Comparison of ENCODE assay signal across 18 cellular contexts in genomic region chr3:153219147-153219546, GRCh38. TPM values are rescaled to one million over a fixed set of nuclear protein-coding genes. Genes with fewer than 3 reads are reported as not detected.
DNase-seq lines count a peak whose midpoint lies in the region; FAIRE-seq and TF ChIP-seq lines count a peak whose summit lies in the region.
"Had no signal": no experiment of that assay in that cellular context is flagged by ENCODE, and none has a peak within 500 bp of the region (broad histone marks: within the 10 kb centered on the region; RNA-seq: fewer than 3 reads in every experiment).

No MANE protein-coding gene starts in this region.

- H3K4me3 ChIP-seq in osteoblast (ENCODE audit: insufficient read depth, low read length) (no peak overlapping the region), kidney (ENCODE audit: low read length in 2 of 2) (no peak overlapping the region)

- H3K4ac ChIP-seq in H9 (ENCODE audit: low read depth, low read length) = no peak overlapping the region

- peaks cover 60% of the 10 kb centered on the region for H3K4me1 Mint-ChIP-seq in T-helper 2 cell treated with Interferon-gamma antibody and Interleukin-4, amounts not matched to agents 5 μg/mL and 100 μg/mL, for 36 hours (ENCODE audit: low read depth)
- peaks cover 11 to 17% of the 10 kb centered on the region in 2 experiments for H3K4me1 Mint-ChIP-seq in H9

- no peaks in the 10 kb centered on the region for H3K79me2 ChIP-seq in osteoblast (ENCODE audit: insufficient read depth, low read length)
- H3K79me2 ChIP-seq in H9 (ENCODE audit: insufficient read depth, low read length) = no peaks in the 10 kb centered on the region

- no peaks in the 10 kb centered on the region for H3K36me3 ChIP-seq in osteoblast (ENCODE audit: insufficient read depth, low read length)
- no peaks in the 10 kb centered on the region for H3K36me3 ChIP-seq in kidney (ENCODE audit: control insufficient read depth in 1 of 2, insufficient read depth in 2 of 2, low read length in 2 of 2)

- no peak overlapping the region for H3K18ac ChIP-seq in H9 (ENCODE audit: insufficient read length, low read depth, low read length)

- DNase-seq in T-helper 2 cell treated with Interferon-gamma antibody and Interleukin-4, amounts not matched to agents 5 μg/mL and 100 μg/mL, for 36 hours (ENCODE audit: low spot score) = no peak
- DNase-seq in T-helper 2 cell (no peak), M059J (ENCODE audit: low read depth) (peak; percentile 51), epithelial cell of prostate (ENCODE audit: low read depth, low spot score) (no peak), osteoblast (ENCODE audit: insufficient read length, low spot score, missing footprints) (peak; percentile 45), GM19240 (ENCODE audit: insufficient read length, low spot score) (no peak), H9 (no peak), kidney (no peak)
- DNase-seq: Calu3, left colon, NCI-H2081 treated with DMSO at 0.1 percent for 48 hours, NCI-H748 treated with DMSO at 0.1 percent for 48 hours, SW 1271 had no signal

- no peak overlapping the region for H2BK12ac ChIP-seq in H9 (ENCODE audit: insufficient read length, low read depth, low read length)

- no peak overlapping the region for H2BK15ac ChIP-seq in H9 (ENCODE audit: low read depth, low read length)

- no peak overlapping the region for H3T11ph ChIP-seq in H9 (ENCODE audit: low read length)

- H3K27me3 Mint-ChIP-seq in T-helper 2 cell treated with Interferon-gamma antibody and Interleukin-4, amounts not matched to agents 5 μg/mL and 100 μg/mL, for 36 hours (ENCODE audit: low read depth) = no peaks in the 10 kb centered on the region
- no peaks in the 10 kb centered on the region for H3K27me3 Mint-ChIP-seq in H9 (ENCODE audit: low read depth)

- H2AFZ ChIP-seq in osteoblast (ENCODE audit: low read length) = no peak overlapping the region
- no peak overlapping the region for H2AFZ ChIP-seq in H9 (ENCODE audit: low read length)

- WGBS in H9 (ENCODE audit: extremely low coverage, insufficient read length, low lambda C conversion rate) = no CpG with 5 or more reads among the region's 2 CpGs

- H3K9ac ChIP-seq in H9 (ENCODE audit: extremely low read depth, insufficient read length, low read length) (no peak overlapping the region), kidney (ENCODE audit: low read length in 2 of 2) (no peak overlapping the region)

- H3K56ac ChIP-seq in H9 (ENCODE audit: insufficient read length, low read depth, low read length) = no peak overlapping the region

- no peaks in the 10 kb centered on the region for H3K23me2 ChIP-seq in H9 (ENCODE audit: insufficient read length, low read depth, low read length, poor library complexity, severe bottlenecking)

- no peaks in the 10 kb centered on the region for H3K79me1 ChIP-seq in H9 (ENCODE audit: insufficient read depth, low read depth, low read length, poor library complexity, severe bottlenecking)

- H2BK5ac ChIP-seq in H9 (ENCODE audit: insufficient read length, low read length) = no peak overlapping the region

- no peak for FAIRE-seq in kidney (lab: Jason Lieb, UNC)
- FAIRE-seq: A204.1, endothelial cell of umbilical vein, GM18507, HTR-8/SVneo, RCC 7860 had no signal

- H4K20me1 ChIP-seq in osteoblast (ENCODE audit: insufficient read depth, low read length) (no peaks in the 10 kb centered on the region), H9 (ENCODE audit: control insufficient read depth, insufficient read depth, insufficient read length) (no peaks in the 10 kb centered on the region)

- peaks cover 17% of the 10 kb centered on the region for H3K9me3 Mint-ChIP-seq in T-helper 2 cell treated with Interferon-gamma antibody and Interleukin-4, amounts not matched to agents 5 μg/mL and 100 μg/mL, for 36 hours
- no peaks in the 10 kb centered on the region for H3K9me3 Mint-ChIP-seq in H9

- no peak overlapping the region for H3K23ac ChIP-seq in H9 (ENCODE audit: insufficient read length, low read depth, low read length)

- no peak overlapping the region for H2BK20ac ChIP-seq in H9 (ENCODE audit: low read depth, low read length, poor library complexity, severe bottlenecking)

- H3K4me2 ChIP-seq in osteoblast (ENCODE audit: insufficient read depth, low read length) (no peak overlapping the region), H9 (ENCODE audit: insufficient read depth, insufficient read length, low read length) (no peak overlapping the region)

- H3K9me3 ChIP-seq in osteoblast (ENCODE audit: low read depth, low read length) (no peaks in the 10 kb centered on the region), H9 (ENCODE audit: control insufficient read depth, low read depth, low read length) (no peaks in the 10 kb centered on the region), kidney (ENCODE audit: control insufficient read depth in 1 of 2, low read length in 2 of 2) (no peaks in the 10 kb centered on the region)

- no peak overlapping the region for H2BK120ac ChIP-seq in H9 (ENCODE audit: low read depth, low read length, poor library complexity, severe bottlenecking)

- H3K4me3 Mint-ChIP-seq in T-helper 2 cell treated with Interferon-gamma antibody and Interleukin-4, amounts not matched to agents 5 μg/mL and 100 μg/mL, for 36 hours = no peak overlapping the region
- no peak overlapping the region for H3K4me3 Mint-ChIP-seq in H9

- H3K27me3 ChIP-seq in osteoblast (ENCODE audit: insufficient read depth, low read length) = no peaks in the 10 kb centered on the region
- no peaks in the 10 kb centered on the region for H3K27me3 ChIP-seq in H9 (ENCODE audit: insufficient read depth, low read length)

- TF ChIP-seq CTCF in osteoblast (IDR thresholded peaks at IDR 0.05; ENCODE audit: extremely low read depth, low read depth, low read length) (no peak), H9 (conservative IDR thresholded peaks at IDR 0.05) (no peak), kidney (IDR thresholded peaks at IDR 0.05; ENCODE audit: borderline replicate concordance, extremely low read depth, insufficient read depth) (no peak)

- no peak overlapping the region for H2AK5ac ChIP-seq in H9 (ENCODE audit: insufficient read length, low read length)

- H4K5ac ChIP-seq in H9 (ENCODE audit: insufficient read length, low read depth, low read length) = no peak overlapping the region

- peak overlapping the region; percentile 9 for H3K27ac Mint-ChIP-seq in T-helper 2 cell treated with Interferon-gamma antibody and Interleukin-4, amounts not matched to agents 5 μg/mL and 100 μg/mL, for 36 hours
- H3K27ac Mint-ChIP-seq in H9 = no peak overlapping the region

- H3K36me3 Mint-ChIP-seq in T-helper 2 cell treated with Interferon-gamma antibody and Interleukin-4, amounts not matched to agents 5 μg/mL and 100 μg/mL, for 36 hours (ENCODE audit: low read depth) = peaks cover 20% of the 10 kb centered on the region
- no peaks in the 10 kb centered on the region for H3K36me3 Mint-ChIP-seq in H9 (ENCODE audit: insufficient read depth in 1 of 3, low read depth in 3 of 3)

- no peak overlapping the region for H4K8ac ChIP-seq in H9 (replicated peaks; ENCODE audit: insufficient read length, low read depth, low read length)

- H3K27ac ChIP-seq in epithelial cell of prostate (peak overlapping the region; percentile 12), osteoblast (ENCODE audit: low read depth, low read length) (no peak overlapping the region), H9 (ENCODE audit: insufficient read length, low read depth, low read length) (no peak overlapping the region), kidney (ENCODE audit: low read depth in 2 of 2, low read length in 2 of 2) (no peak overlapping the region)

- H4K91ac ChIP-seq in H9 (ENCODE audit: insufficient read length, low read depth, low read length) = no peak overlapping the region

- H3K14ac ChIP-seq in H9 (ENCODE audit: insufficient read depth, low read length) = no peak overlapping the region

- H3K4me1 ChIP-seq in osteoblast (ENCODE audit: insufficient read depth, low read length) = peaks cover 30% of the 10 kb centered on the region
- H3K4me1 ChIP-seq in H9 (ENCODE audit: insufficient read depth, low read length) = no peaks in the 10 kb centered on the region; the same call in 1 of the 2 replicates
- H3K4me1 ChIP-seq in kidney (ENCODE audit: control insufficient read depth in 1 of 2, insufficient read depth in 1 of 2, low read depth in 1 of 2, low read length in 2 of 2) = no peaks in the 10 kb centered on the region

- intact Hi-C loops in kidney (cut with DNase I) = no loop called here

RNA-seq across cellular contexts. Expression of gene RAP2B, which starts 57.1 kb away (rescaled TPM):
- total RNA-seq in M059J (2014; rRNA removed; shearing (Covaris generic)) = 13.0 and 20.4 TPM in 2 replicates
- total RNA-seq in osteoblast (20.3 and 22.4 TPM in 2 replicates), H9 (2021) (18.2 and 18.7 TPM in 2 replicates), kidney (17.8 TPM)
- polyA plus RNA-seq in kidney (ENCODE audit: insufficient read depth, low read depth, low replicate concordance) = 2.8 TPM

Comparison
In these comparisons a context has a peak if more than half of its experiments do, and no peak if none do; other contexts are left out.
1. DNase-seq: peak in M059J (single experiment) and osteoblast (single experiment); none in T-helper 2 cell treated with Interferon-gamma antibody and Interleukin-4, amounts not matched to agents 5 μg/mL and 100 μg/mL, for 36 hours (single experiment), T-helper 2 cell (0 of 5), epithelial cell of prostate (single experiment), GM19240 (single experiment), H9 (single experiment) and kidney (single experiment).